Comparison of ENCODE assay signal across 6 cellular contexts in genomic region chr17:75869282-75870141, GRCh38. TPM values are rescaled to one million over a fixed set of nuclear protein-coding genes. Genes with fewer than 3 reads are reported as not detected.
DNase-seq lines count a peak whose midpoint lies in the region; ATAC-seq and TF ChIP-seq lines count a peak whose summit lies in the region.

No MANE protein-coding gene starts in this region.

- peaks cover 64% of the 10 kb centered on the region for H3K4me1 ChIP-seq in vagina

- TF ChIP-seq POLR2A in vagina (IDR thresholded peaks at IDR 0.05): no peak

- H3K27me3 ChIP-seq in vagina: no peaks in the 10 kb centered on the region

- H3K27ac ChIP-seq in vagina: peak overlapping the region; percentile 89

- H3K36me3 ChIP-seq in vagina: peaks cover 0 to 9% of the 10 kb centered on the region in 2 donors

- H3K9me3 ChIP-seq in vagina: no peaks in the 10 kb centered on the region

- H3K4me3 ChIP-seq in vagina: peak overlapping the region; percentile 9 to 21

- intact Hi-C loops in Right ventricle myocardium inferior (cut with DNase I) (no loop called here), cardiac septum (cut with DNase I) (no loop called here), vagina (cut with DNase I) (loop anchor here (1.0 to 10.0 kb wide), 3 partner anchors 8 to 765 kb away; partner anchors contain the start of genes ARMC7 and GALK1)

- DNase-seq in Right ventricle myocardium inferior (ENCODE audit: missing footprints) (peak; percentile 85), cardiac septum (ENCODE audit: low spot score) (no peak), iris pigment epithelial cell (ENCODE audit: low read depth) (peak; percentile 50), vagina (ENCODE audit: extremely low spot score in 2 of 2) (no peak), NCI-H1436 (lab: John Stamatoyannopoulos, UW) (no peak), NCI-H345 (lab: John Stamatoyannopoulos, UW) (no peak)

- peak; percentile 69 for ATAC-seq in Right ventricle myocardium inferior

- TF ChIP-seq CTCF in vagina (IDR thresholded peaks at IDR 0.05): no peak

RNA-seq across cellular contexts. Expression of gene TRIM47, which starts 8.9 kb away (rescaled TPM):
- total RNA-seq in Right ventricle myocardium inferior: 39.4 TPM
- total RNA-seq in cardiac septum: 39.5 TPM
- total RNA-seq in vagina: 63.3 TPM

RNA-seq across cellular contexts. Expression of gene WBP2, which starts 14.4 kb away (rescaled TPM):
- 151 TPM for total RNA-seq in Right ventricle myocardium inferior
- 129 TPM for total RNA-seq in cardiac septum
- total RNA-seq in vagina: 54.3 TPM

RNA-seq across cellular contexts. Expression of gene UNC13D, which starts 25.3 kb away (rescaled TPM):
- total RNA-seq in Right ventricle myocardium inferior (10.7 TPM), cardiac septum (7.9 TPM), vagina (32.7 TPM)

RNA-seq across cellular contexts. Expression of gene TRIM65, which starts 27.2 kb away (rescaled TPM):
- 11.3 TPM for total RNA-seq in Right ventricle myocardium inferior
- total RNA-seq in cardiac septum: 12.1 TPM
- total RNA-seq in vagina: 59.9 TPM

RNA-seq across cellular contexts. Expression of gene MRPL38, which starts 35.2 kb away (rescaled TPM):
- total RNA-seq in Right ventricle myocardium inferior: 115 TPM
- total RNA-seq in cardiac septum: 76.3 TPM
- 67.8 TPM for total RNA-seq in vagina

Comparison
In these comparisons a context has a peak if more than half of its experiments do, and no peak if none do; other contexts are left out.
1. DNase-seq: peak in Right ventricle myocardium inferior (single experiment) and iris pigment epithelial cell (single experiment); none in cardiac septum (single experiment), vagina (0 of 2), NCI-H1436 (single experiment) and NCI-H345 (single experiment).